12 cellular contexts compared by ENCODE assay signal in the genomic region with DNA sequence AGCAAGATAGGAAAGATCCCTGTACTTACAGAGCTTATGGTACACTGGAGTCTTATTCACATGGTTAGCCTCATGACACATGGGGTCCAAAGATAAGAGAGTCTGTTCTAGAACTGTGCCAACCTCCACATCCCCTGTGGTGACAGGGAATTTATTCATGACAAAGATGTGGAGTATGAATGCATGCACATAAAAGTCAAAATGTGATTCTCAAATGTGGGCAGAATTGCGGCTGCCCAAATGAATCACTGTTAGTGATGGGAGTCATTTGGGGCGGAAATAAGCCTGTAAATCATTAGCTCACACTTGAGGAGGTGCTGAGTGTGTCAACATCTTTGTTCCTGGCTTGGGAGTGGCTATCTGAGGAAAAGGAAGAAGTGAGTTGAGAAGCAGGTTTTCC.
DNase-seq lines count a peak whose midpoint lies in the region; ATAC-seq and TF ChIP-seq lines count a peak whose summit lies in the region.
"Had no signal": no experiment of that assay in that cellular context is flagged by ENCODE, and none has a peak within 500 bp of the region (broad histone marks: within the 10 kb centered on the region; RNA-seq: fewer than 3 reads in every experiment).

No MANE protein-coding gene starts in this region.

- peak; percentile 89 for DNase-seq in HT-29 (ENCODE audit: low spot score)
- peak; percentile 38 for DNase-seq in choroid plexus epithelial cell (ENCODE audit: low read depth)
- no peak for DNase-seq in nephron progenitor cell
- DNase-seq in NCI-H774 (lab: John Stamatoyannopoulos, UW) = no peak
- DNase-seq in type B pancreatic cell (ENCODE audit: extremely low spot score, unreplicated experiment) = no peak
- DNase-seq: DND-41, NCI-H1694 treated with DMSO at 0.1 percent for 48 hours had no signal

- no peak overlapping the region for H3K4me3 Mint-ChIP-seq in nephron progenitor cell
- no peak overlapping the region for H3K4me3 Mint-ChIP-seq in type B pancreatic cell

- ATAC-seq in GM18861 (IDR thresholded peaks at IDR 0.05; ENCODE audit: unreplicated experiment) (peak; percentile 97), GM21390 (IDR thresholded peaks at IDR 0.05; ENCODE audit: unreplicated experiment) (no peak), HG02884 (IDR thresholded peaks at IDR 0.05; ENCODE audit: unreplicated experiment) (no peak)

- H3K27ac Mint-ChIP-seq in nephron progenitor cell (peak overlapping the region; percentile 27), type B pancreatic cell (no peak overlapping the region)

- H3K4me1 Mint-ChIP-seq in nephron progenitor cell (peaks cover 6% of the 10 kb centered on the region), type B pancreatic cell (ENCODE audit: unreplicated experiment) (peaks cover 9% of the 10 kb centered on the region)

- no peak overlapping the region for H3K4me3 ChIP-seq in choroid plexus epithelial cell (ENCODE audit: low read depth, low read length)
- H3K4me3 ChIP-seq: coronary artery, HAP-1 had no signal

- H3K9me3 Mint-ChIP-seq in nephron progenitor cell (peaks cover 11% of the 10 kb centered on the region), type B pancreatic cell (peaks cover 30% of the 10 kb centered on the region)

- H3K36me3 Mint-ChIP-seq in nephron progenitor cell (ENCODE audit: low read depth) (peaks cover 3% of the 10 kb centered on the region), type B pancreatic cell (no peaks in the 10 kb centered on the region)

- no peaks in the 10 kb centered on the region for H3K27me3 Mint-ChIP-seq in nephron progenitor cell (ENCODE audit: low read depth, poor library complexity)
- no peaks in the 10 kb centered on the region for H3K27me3 Mint-ChIP-seq in type B pancreatic cell

- no peak for TF ChIP-seq CTCF in choroid plexus epithelial cell (conservative IDR thresholded peaks at IDR 0.05; ENCODE audit: low read depth, low read length)
- TF ChIP-seq CTCF in nephron progenitor cell (IDR thresholded peaks at IDR 0.05) = no peak
- no peak for TF ChIP-seq CTCF in type B pancreatic cell (conservative IDR thresholded peaks at IDR 0.05)

Comparison
In these comparisons a context has a peak if more than half of its experiments do, and no peak if none do; other contexts are left out.
1. DNase-seq: peak in HT-29 (single experiment) and choroid plexus epithelial cell (single experiment); none in nephron progenitor cell (single experiment), NCI-H774 (single experiment) and type B pancreatic cell (single experiment).